8 cellular contexts compared by ENCODE assay signal in the genomic region with DNA sequence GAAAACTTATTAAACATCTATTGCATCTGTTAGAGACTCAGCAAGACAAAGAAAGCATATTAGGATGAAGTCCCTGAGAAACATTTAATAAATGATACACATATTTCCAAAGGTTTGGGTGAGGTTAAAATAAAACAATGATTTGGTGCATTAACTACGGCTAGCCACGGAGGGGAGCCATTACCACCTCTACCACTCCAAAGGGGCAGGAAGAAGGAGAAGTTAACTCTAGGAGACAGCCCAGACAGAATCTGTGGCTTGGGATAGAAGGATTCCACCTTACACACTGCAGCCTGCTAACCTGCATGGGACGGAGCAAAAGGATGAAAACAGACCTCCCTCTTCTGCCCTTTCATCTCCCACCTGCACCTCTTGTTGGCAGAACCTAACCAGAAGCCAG.
DNase-seq lines count a peak whose midpoint lies in the region; ATAC-seq and TF ChIP-seq lines count a peak whose summit lies in the region.

No MANE protein-coding gene starts in this region.

- ATAC-seq in HG03103 (IDR thresholded peaks at IDR 0.05; ENCODE audit: low read depth, unreplicated experiment) (peak; percentile 72), natural killer cell (peak; percentile 58 to 64 (median 59)), HG03095 (IDR thresholded peaks at IDR 0.05; ENCODE audit: unreplicated experiment) (no peak), HG02973 (IDR thresholded peaks at IDR 0.05; ENCODE audit: unreplicated experiment) (no peak)

- no peaks in the 10 kb centered on the region for H3K36me3 Mint-ChIP-seq in natural killer cell

- no peaks in the 10 kb centered on the region for H3K36me3 ChIP-seq in esophagus muscularis mucosa

- H3K27ac ChIP-seq in 22Rv1 (no peak overlapping the region), esophagus muscularis mucosa (replicated peaks in 1 of 4) (no peak overlapping the region)

- TF ChIP-seq CTCF in 22Rv1 (IDR thresholded peaks at IDR 0.05), result peak; percentile 59
- peak; percentile 65 for TF ChIP-seq CTCF in GM12864 (IDR thresholded peaks at IDR 0.05; ENCODE audit: low read depth, low read length, missing control alignments)
- TF ChIP-seq CTCF in esophagus muscularis mucosa (IDR thresholded peaks at IDR 0.05), result peak; percentile 53 to 61 (median 58)
- TF ChIP-seq CTCF in natural killer cell (IDR thresholded peaks at IDR 0.05), result peak; percentile 20

- H3K9me3 Mint-ChIP-seq in natural killer cell, result no peaks in the 10 kb centered on the region

- TF ChIP-seq EP300 in esophagus muscularis mucosa (IDR thresholded peaks at IDR 0.05), result no peak

- no peaks in the 10 kb centered on the region for H3K9me3 ChIP-seq in esophagus muscularis mucosa

- DNase-seq in GM12864 (ENCODE audit: low read depth) (no peak), SKM-1 (lab: John Stamatoyannopoulos, UW; ENCODE audit: unreplicated experiment) (peak; percentile 63), esophagus muscularis mucosa (ENCODE audit: extremely low spot score) (no peak), natural killer cell (no peak)

- H3K4me3 ChIP-seq in GM12864 (ENCODE audit: low read depth, low read length), result no peak overlapping the region
- no peak overlapping the region for H3K4me3 ChIP-seq in esophagus muscularis mucosa

- H3K4me3 Mint-ChIP-seq in natural killer cell, result no peak overlapping the region

- intact Hi-C loops in esophagus muscularis mucosa (cut with DNase I) (loop anchor here (2.0 to 10.0 kb wide), 2 partner anchors 96 to 218 kb away; no protein-coding TSS in a partner anchor), natural killer cell (cut with micrococcal nuclease) (loop anchor here (2.0 kb wide), 1 partner anchor 158 kb away; no protein-coding TSS in a partner anchor)

- WGBS in esophagus muscularis mucosa, result 22% methylated on average over 3 of the region's 3 CpGs

- no peaks in the 10 kb centered on the region for H3K27me3 ChIP-seq in esophagus muscularis mucosa

- no peak overlapping the region for H3K27ac Mint-ChIP-seq in natural killer cell

- H3K4me1 Mint-ChIP-seq in natural killer cell, result peaks cover 10 to 11% of the 10 kb centered on the region in 2 donors

- peaks cover 8 to 27% (median 19%) of the 10 kb centered on the region in 4 donors for H3K4me1 ChIP-seq in esophagus muscularis mucosa

- TF ChIP-seq POLR2A in esophagus muscularis mucosa (IDR thresholded peaks at IDR 0.05; ENCODE audit: low read depth), result no peak

- H3K27me3 Mint-ChIP-seq in natural killer cell (ENCODE audit: low read depth in 2 of 2), result no peaks in the 10 kb centered on the region

Comparison
In these comparisons a context has a peak if more than half of its experiments do, and no peak if none do; other contexts are left out.
1. ATAC-seq: peak in HG03103 (single experiment) and natural killer cell (3 of 3); none in HG03095 (single experiment) and HG02973 (single experiment).
2. Peak in every context shown above with its lines, with median percentiles within 50 percentile points of each other: CTCF ChIP-seq.